ENCODE assay signal across 25 cellular contexts in the genomic region with DNA sequence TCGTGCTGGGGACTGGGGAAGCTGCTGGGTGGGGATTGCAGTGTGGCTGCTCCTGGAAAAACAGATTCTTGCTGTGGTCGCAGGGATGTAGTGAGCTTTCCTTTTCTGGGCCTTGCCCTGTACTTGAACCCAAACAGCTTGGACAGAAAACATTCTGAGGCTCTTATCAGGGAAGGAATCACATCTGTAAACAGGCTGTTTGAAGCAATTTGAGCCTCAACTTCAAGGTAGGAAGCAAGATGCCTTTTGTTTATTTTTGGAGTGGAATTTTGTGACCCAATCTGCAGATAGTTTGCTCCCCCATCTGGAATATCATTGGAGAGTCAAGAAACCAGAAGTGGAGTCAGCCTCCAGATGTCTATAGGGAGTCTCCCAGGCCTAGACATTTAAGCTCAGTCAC.
DNase-seq lines count a peak whose midpoint lies in the region; FAIRE-seq and TF ChIP-seq lines count a peak whose summit lies in the region.
"Had no signal": no experiment of that assay in that cellular context is flagged by ENCODE, and none has a peak within 500 bp of the region (broad histone marks: within the 10 kb centered on the region; RNA-seq: fewer than 3 reads in every experiment).

No MANE protein-coding gene starts in this region.

- no peaks in the 10 kb centered on the region for H3K9me3 Mint-ChIP-seq in astrocyte (ENCODE audit: unreplicated experiment)
- H3K9me3 Mint-ChIP-seq: CD4-positive, alpha-beta T cell had no signal

- FAIRE-seq in astrocyte (lab: Jason Lieb, UNC) = no peak
- FAIRE-seq: GM12878, HTR-8/SVneo had no signal

- peaks cover 2% of the 10 kb centered on the region for H3K27me3 Mint-ChIP-seq in astrocyte (ENCODE audit: low read depth, unreplicated experiment)

- DNase-seq in AG08396 (ENCODE audit: low spot score) (peak; percentile 6), H4 (ENCODE audit: low spot score) (peak; percentile 43), astrocyte (ENCODE audit: low read depth) (peak; percentile 3), hepatocyte (ENCODE audit: low spot score) (no peak), cerebellar cortex (ENCODE audit: low spot score) (no peak), NK-92 (lab: John Stamatoyannopoulos, UW; ENCODE audit: unreplicated experiment) (no peak)
- no peak for DNase-seq in activated effector memory CD4-positive, alpha-beta T cell treated with Interleukin-2 at 50 U/mL for 16 hours
- no peak for DNase-seq in activated naive CD4-positive, alpha-beta T cell treated with Interleukin-2 at 50 U/mL for 16 hours
- DNase-seq: CD4-positive, alpha-beta T cell; COR-L47; DND-41; GM23248; HCEC 1CT; MV-4-11; NCI-H1105 treated with DMSO at 0.1 percent for 48 hours; NCI-H1694 treated with DMSO at 0.1 percent for 48 hours; NCI-H2081 treated with DMSO at 0.1 percent for 48 hours; NCI-H2171 treated with DMSO at 0.1 percent for 48 hours; NCI-H446 treated with DMSO at 0.1 percent for 48 hours; NCI-H526 treated with DMSO at 0.1 percent for 48 hours; NK-92 treated with Interleukin-12 subunit alpha and Interleukin-12 subunit beta, amount 100 ng/mL, for 24 hours had no signal

- H2AFZ ChIP-seq in astrocyte (ENCODE audit: low read depth, low read length) (no peak overlapping the region), hepatocyte (no peak overlapping the region)
- H2AFZ ChIP-seq: GM23248 had no signal

- no peaks in the 10 kb centered on the region for H3K4me1 Mint-ChIP-seq in astrocyte (ENCODE audit: low read depth, unreplicated experiment)

- H3K9ac ChIP-seq in astrocyte (ENCODE audit: low read length) = no peak overlapping the region
- H3K9ac ChIP-seq: GM23248, KMS-11 had no signal

- no peaks in the 10 kb centered on the region for H3K36me3 ChIP-seq in astrocyte (ENCODE audit: insufficient read depth, low read length)
- no peaks in the 10 kb centered on the region for H3K36me3 ChIP-seq in hepatocyte (replicated peaks; ENCODE audit: insufficient read depth, low read depth)

- no peak overlapping the region for H3K27ac ChIP-seq in astrocyte (ENCODE audit: low read depth, low read length)
- H3K27ac ChIP-seq in hepatocyte = peak overlapping the region; percentile 25
- H3K27ac ChIP-seq: A549, GM23248, KMS-11 had no signal

- H3K4me3 Mint-ChIP-seq in astrocyte (ENCODE audit: unreplicated experiment) = no peak overlapping the region
- H3K4me3 Mint-ChIP-seq: CD4-positive, alpha-beta T cell had no signal

- TF ChIP-seq CTCF in astrocyte (IDR thresholded peaks at IDR 0.05; ENCODE audit: insufficient read depth, low read depth, low read length) (no peak), hepatocyte (IDR thresholded peaks at IDR 0.05; ENCODE audit: poor library complexity) (no peak)

- H3K9me3 ChIP-seq in astrocyte (ENCODE audit: insufficient read depth, low read depth, low read length) (no peaks in the 10 kb centered on the region), hepatocyte (ENCODE audit: low read depth) (no peaks in the 10 kb centered on the region)

- 14% methylated on average over 2 of the region's 2 CpGs for WGBS in hepatocyte (ENCODE audit: low lambda C conversion rate, missing lambda C conversion rate)

- no peaks in the 10 kb centered on the region for H3K9me2 ChIP-seq in hepatocyte (replicated peaks; ENCODE audit: insufficient read depth)

- H3K4me2 ChIP-seq in astrocyte (ENCODE audit: low read length) (no peak overlapping the region), hepatocyte (peak overlapping the region; percentile 12)
- H3K4me2 ChIP-seq: A549, KMS-11 had no signal

- H3K36me3 Mint-ChIP-seq in astrocyte (ENCODE audit: low read depth, unreplicated experiment) = no peaks in the 10 kb centered on the region

- H3K4me1 ChIP-seq in astrocyte (ENCODE audit: insufficient read depth, low read length) (no peaks in the 10 kb centered on the region), hepatocyte (ENCODE audit: insufficient read depth) (peaks cover 20% of the 10 kb centered on the region)
- H3K4me1 ChIP-seq: A549 had no signal

- no peaks in the 10 kb centered on the region for H4K20me1 ChIP-seq in astrocyte (ENCODE audit: insufficient read depth, low read length)
- H4K20me1 ChIP-seq in hepatocyte (ENCODE audit: insufficient read depth, poor library complexity, severe bottlenecking) = no peaks in the 10 kb centered on the region

- H3K4me3 ChIP-seq in astrocyte (ENCODE audit: insufficient read depth, low read depth, low read length) (no peak overlapping the region), hepatocyte (no peak overlapping the region)
- H3K4me3 ChIP-seq: A549, GM12878, GM23248 had no signal

- H3K27ac Mint-ChIP-seq in astrocyte (ENCODE audit: unreplicated experiment) = no peak overlapping the region
- H3K27ac Mint-ChIP-seq: CD4-positive, alpha-beta T cell had no signal

- H3K27me3 ChIP-seq in astrocyte (ENCODE audit: insufficient read depth, low read length) (no peaks in the 10 kb centered on the region), hepatocyte (no peaks in the 10 kb centered on the region)

- H3K79me2 ChIP-seq in astrocyte (ENCODE audit: insufficient read depth, low read length) (no peaks in the 10 kb centered on the region), hepatocyte (no peaks in the 10 kb centered on the region)

Comparison
In these comparisons a context has a peak if more than half of its experiments do, and no peak if none do; other contexts are left out.
1. DNase-seq: peak in AG08396 (single experiment), H4 (single experiment) and astrocyte (single experiment); none in hepatocyte (single experiment), activated effector memory CD4-positive, alpha-beta T cell treated with Interleukin-2 at 50 U/mL for 16 hours (single experiment), activated naive CD4-positive, alpha-beta T cell treated with Interleukin-2 at 50 U/mL for 16 hours (single experiment), cerebellar cortex (single experiment) and NK-92 (single experiment).